In genomic region chr1:2300004-2300771, GRCh38 we compare ENCODE assay signal across 9 cellular contexts.
DNase-seq lines count a peak whose midpoint lies in the region; ATAC-seq and TF ChIP-seq lines count a peak whose summit lies in the region.
"Had no signal": no experiment of that assay in that cellular context is flagged by ENCODE, and none has a peak within 500 bp of the region (broad histone marks: within the 10 kb centered on the region; RNA-seq: fewer than 3 reads in every experiment).

No MANE protein-coding gene starts in this region.

- peaks cover 20 to 30% of the 10 kb centered on the region in 2 donors for H3K4me1 ChIP-seq in gastrocnemius medialis

- peak overlapping the region; percentile 98 for H3K27ac Mint-ChIP-seq in central memory CD8-positive, alpha-beta T cell (ENCODE audit: low read depth)

- H3K4me1 Mint-ChIP-seq in central memory CD8-positive, alpha-beta T cell = peaks cover 37% of the 10 kb centered on the region

- peak overlapping the region in 2 of 4 donors; percentile 28 to 32 for H3K4me3 ChIP-seq in gastrocnemius medialis
- H3K4me3 ChIP-seq: SJSA1 had no signal

- no peak for TF ChIP-seq CTCF in gastrocnemius medialis (IDR thresholded peaks at IDR 0.05 in 4 of 5, conservative IDR thresholded peaks at IDR 0.05 in 1 of 5)

- no peaks in the 10 kb centered on the region for H3K9me3 ChIP-seq in gastrocnemius medialis
- H3K9me3 ChIP-seq: SJSA1 had no signal

- no peaks in the 10 kb centered on the region for H3K27me3 Mint-ChIP-seq in central memory CD8-positive, alpha-beta T cell

- no peaks in the 10 kb centered on the region for H3K27me3 ChIP-seq in gastrocnemius medialis
- H3K27me3 ChIP-seq: SJSA1 had no signal

- H3K9me3 Mint-ChIP-seq in central memory CD8-positive, alpha-beta T cell = no peaks in the 10 kb centered on the region

- H3K27ac ChIP-seq in gastrocnemius medialis = peak overlapping the region; percentile 68 to 76 (median 72)
- H3K27ac ChIP-seq: SJSA1 had no signal

- peak overlapping the region; percentile 74 for H3K4me3 Mint-ChIP-seq in central memory CD8-positive, alpha-beta T cell

- H3K36me3 ChIP-seq in gastrocnemius medialis = peaks cover 0 to 19% of the 10 kb centered on the region in 2 donors

- peaks cover 51% of the 10 kb centered on the region for H3K36me3 Mint-ChIP-seq in central memory CD8-positive, alpha-beta T cell (ENCODE audit: insufficient read depth)

- peak; percentile 79 for ATAC-seq in GM18868 (IDR thresholded peaks at IDR 0.05; ENCODE audit: unreplicated experiment)
- ATAC-seq in HG02981 (IDR thresholded peaks at IDR 0.05; ENCODE audit: unreplicated experiment) = peak; percentile 79
- ATAC-seq in central memory CD8-positive, alpha-beta T cell (replicated peaks; ENCODE audit: extremely low read depth, poor library complexity, severe bottlenecking) = peak; percentile 74
- ATAC-seq in gastrocnemius medialis = no peak

- in situ Hi-C loops in gastrocnemius medialis (cut with MboI; ENCODE audit: low sequenced_read_pairs in 4 of 4) = loop anchor here in 2 of 4 donors (25.0 kb wide), 1 partner anchor 88 kb away; no protein-coding TSS in a partner anchor

- DNase-seq in UCSD-AML1 (lab: John Stamatoyannopoulos, UW; ENCODE audit: unreplicated experiment) (peak; percentile 65), gastrocnemius medialis (no peak), NCI-H1417 treated with DMSO at 0.1 percent for 48 hours (lab: John Stamatoyannopoulos, UW) (no peak), posterior cingulate gyrus (no peak), NCI-H524 treated with DMSO at 0.1 percent for 48 hours (lab: John Stamatoyannopoulos, UW) (no peak)
- peak; percentile 72 to 93 for DNase-seq in central memory CD8-positive, alpha-beta T cell (ENCODE audit: low spot score in 2 of 2)

- intact Hi-C loops in gastrocnemius medialis (cut with DNase I; ENCODE audit: low total_unique reads) (no loop called here), posterior cingulate gyrus (cut with DNase I) (no loop called here)

- no peak for TF ChIP-seq POLR2A in gastrocnemius medialis (IDR thresholded peaks at IDR 0.05)

Comparison
In these comparisons a context has a peak if more than half of its experiments do, and no peak if none do; other contexts are left out.
1. ATAC-seq: peak in GM18868 (single experiment), HG02981 (single experiment) and central memory CD8-positive, alpha-beta T cell (single experiment); none in gastrocnemius medialis (0 of 2).
2. DNase-seq: peak in UCSD-AML1 (single experiment) and central memory CD8-positive, alpha-beta T cell (2 of 2); none in gastrocnemius medialis (0 of 2), NCI-H1417 treated with DMSO at 0.1 percent for 48 hours (single experiment), posterior cingulate gyrus (0 of 10) and NCI-H524 treated with DMSO at 0.1 percent for 48 hours (single experiment).